1 cellular context compared by ENCODE assay signal in the genomic region with DNA sequence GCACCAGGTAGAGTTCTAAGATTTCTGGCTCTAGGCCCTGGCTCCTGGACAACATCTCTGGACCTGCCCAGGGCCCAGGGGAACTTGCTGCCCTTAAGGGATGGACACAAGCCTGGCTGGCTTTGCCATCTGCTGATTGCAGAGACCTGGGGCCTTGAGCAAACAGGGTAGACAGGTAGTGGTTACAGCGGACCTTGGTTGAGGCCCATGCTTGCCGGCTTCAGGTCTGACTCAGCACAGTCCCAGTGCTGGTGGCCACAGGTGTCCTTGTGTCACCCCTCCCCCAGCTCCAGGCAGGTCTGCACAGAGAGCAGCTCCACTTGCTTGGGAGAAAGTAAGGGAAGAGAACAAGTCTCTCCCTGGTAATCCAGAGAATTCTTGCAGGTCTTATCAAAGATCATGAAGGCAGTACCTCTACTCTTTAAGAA.
TF ChIP-seq lines count a peak whose summit lies in the region.

No MANE protein-coding gene starts in this region.

TF ChIP-seq in HepG2, 621 proteins besides CTCF, POLR2A, EP300 and RAD21 (continued from another document and continues in another):
- TF ChIP-seq ZNF574 (CRISPR knock-in tag; IDR thresholded peaks at IDR 0.05) (0 out of 2 replicates have a peak, but pooled peaks have one; percentile 14), ZBTB26 (CRISPR knock-in tag; IDR thresholded peaks at IDR 0.05; ENCODE audit: borderline replicate concordance) (0 out of 2 replicates have a peak, but pooled peaks have one; percentile 25), DMAP1 (CRISPR knock-in tag; IDR thresholded peaks at IDR 0.05) (no peak), ZNF652 (CRISPR knock-in tag; IDR thresholded peaks at IDR 0.05; ENCODE audit: borderline replicate concordance, low read depth) (no peak), MAFG (CRISPR knock-in tag; IDR thresholded peaks at IDR 0.05) (peak; percentile 59; the same call in 1 of the 2 replicates), TFDP2 (CRISPR knock-in tag; IDR thresholded peaks at IDR 0.05) (no peak), KLF16 (CRISPR knock-in tag; IDR thresholded peaks at IDR 0.05) (no peak), ZNF281 (CRISPR knock-in tag; IDR thresholded peaks at IDR 0.05; ENCODE audit: borderline replicate concordance) (peak; percentile 86), SSRP1 (CRISPR knock-in tag; IDR thresholded peaks at IDR 0.05) (no peak), ZMYM4 (CRISPR knock-in tag; IDR thresholded peaks at IDR 0.05) (no peak), SNAI1 (CRISPR knock-in tag; IDR thresholded peaks at IDR 0.05; ENCODE audit: borderline replicate concordance) (no peak), PITX1 (CRISPR knock-in tag; IDR thresholded peaks at IDR 0.05) (no peak), GFI1 (CRISPR knock-in tag; IDR thresholded peaks at IDR 0.05; ENCODE audit: borderline replicate concordance) (no peak), ZNF550 (CRISPR knock-in tag; IDR thresholded peaks at IDR 0.05; ENCODE audit: borderline replicate concordance) (no peak), MED1 (CRISPR knock-in tag; IDR thresholded peaks at IDR 0.05) (0 out of 2 replicates have a peak, but pooled peaks have one; percentile 12), CREM (IDR thresholded peaks at IDR 0.05) (no peak), CREM (CRISPR knock-in tag; IDR thresholded peaks at IDR 0.05) (no peak), ZNF878 (CRISPR knock-in tag; IDR thresholded peaks at IDR 0.05) (no peak), REL (CRISPR knock-in tag; conservative IDR thresholded peaks at IDR 0.05) (no peak), SALL2 (CRISPR knock-in tag; IDR thresholded peaks at IDR 0.05) (no peak), ZNF432 (CRISPR knock-in tag; IDR thresholded peaks at IDR 0.05; ENCODE audit: borderline replicate concordance) (no peak), FOXP1 (IDR thresholded peaks at IDR 0.05) (no peak), FOXP1 (CRISPR knock-in tag; IDR thresholded peaks at IDR 0.05) (no peak), TCF7 (IDR thresholded peaks at IDR 0.05; ENCODE audit: low read depth) (no peak)
- TF ChIP-seq, protein P1, sequence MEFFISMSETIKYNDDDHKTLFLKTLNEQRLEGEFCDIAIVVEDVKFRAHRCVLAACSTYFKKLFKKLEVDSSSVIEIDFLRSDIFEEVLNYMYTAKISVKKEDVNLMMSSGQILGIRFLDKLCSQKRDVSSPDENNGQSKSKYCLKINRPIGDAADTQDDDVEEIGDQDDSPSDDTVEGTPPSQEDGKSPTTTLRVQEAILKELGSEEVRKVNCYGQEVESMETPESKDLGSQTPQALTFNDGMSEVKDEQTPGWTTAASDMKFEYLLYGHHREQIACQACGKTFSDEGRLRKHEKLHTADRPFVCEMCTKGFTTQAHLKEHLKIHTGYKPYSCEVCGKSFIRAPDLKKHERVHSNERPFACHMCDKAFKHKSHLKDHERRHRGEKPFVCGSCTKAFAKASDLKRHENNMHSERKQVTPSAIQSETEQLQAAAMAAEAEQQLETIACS (CRISPR knock-in tag; IDR thresholded peaks at IDR 0.05): no peak
- TF ChIP-seq, protein P2, sequence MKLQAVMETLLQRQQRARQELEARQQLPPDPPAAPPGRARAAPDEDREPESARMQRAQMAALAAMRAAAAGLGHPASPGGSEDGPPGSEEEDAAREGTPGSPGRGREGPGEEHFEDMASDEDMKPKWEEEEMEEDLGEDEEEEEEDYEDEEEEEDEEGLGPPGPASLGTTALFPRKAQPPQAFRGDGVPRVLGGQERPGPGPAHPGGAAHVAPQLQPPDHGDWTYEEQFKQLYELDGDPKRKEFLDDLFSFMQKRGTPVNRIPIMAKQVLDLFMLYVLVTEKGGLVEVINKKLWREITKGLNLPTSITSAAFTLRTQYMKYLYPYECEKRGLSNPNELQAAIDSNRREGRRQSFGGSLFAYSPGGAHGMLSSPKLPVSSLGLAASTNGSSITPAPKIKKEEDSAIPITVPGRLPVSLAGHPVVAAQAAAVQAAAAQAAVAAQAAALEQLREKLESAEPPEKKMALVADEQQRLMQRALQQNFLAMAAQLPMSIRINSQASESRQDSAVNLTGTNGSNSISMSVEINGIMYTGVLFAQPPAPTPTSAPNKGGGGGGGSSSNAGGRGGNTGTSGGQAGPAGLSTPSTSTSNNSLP (IDR thresholded peaks at IDR 0.05; ENCODE audit: low read depth, low read length): no peak
- TF ChIP-seq, protein P3, sequence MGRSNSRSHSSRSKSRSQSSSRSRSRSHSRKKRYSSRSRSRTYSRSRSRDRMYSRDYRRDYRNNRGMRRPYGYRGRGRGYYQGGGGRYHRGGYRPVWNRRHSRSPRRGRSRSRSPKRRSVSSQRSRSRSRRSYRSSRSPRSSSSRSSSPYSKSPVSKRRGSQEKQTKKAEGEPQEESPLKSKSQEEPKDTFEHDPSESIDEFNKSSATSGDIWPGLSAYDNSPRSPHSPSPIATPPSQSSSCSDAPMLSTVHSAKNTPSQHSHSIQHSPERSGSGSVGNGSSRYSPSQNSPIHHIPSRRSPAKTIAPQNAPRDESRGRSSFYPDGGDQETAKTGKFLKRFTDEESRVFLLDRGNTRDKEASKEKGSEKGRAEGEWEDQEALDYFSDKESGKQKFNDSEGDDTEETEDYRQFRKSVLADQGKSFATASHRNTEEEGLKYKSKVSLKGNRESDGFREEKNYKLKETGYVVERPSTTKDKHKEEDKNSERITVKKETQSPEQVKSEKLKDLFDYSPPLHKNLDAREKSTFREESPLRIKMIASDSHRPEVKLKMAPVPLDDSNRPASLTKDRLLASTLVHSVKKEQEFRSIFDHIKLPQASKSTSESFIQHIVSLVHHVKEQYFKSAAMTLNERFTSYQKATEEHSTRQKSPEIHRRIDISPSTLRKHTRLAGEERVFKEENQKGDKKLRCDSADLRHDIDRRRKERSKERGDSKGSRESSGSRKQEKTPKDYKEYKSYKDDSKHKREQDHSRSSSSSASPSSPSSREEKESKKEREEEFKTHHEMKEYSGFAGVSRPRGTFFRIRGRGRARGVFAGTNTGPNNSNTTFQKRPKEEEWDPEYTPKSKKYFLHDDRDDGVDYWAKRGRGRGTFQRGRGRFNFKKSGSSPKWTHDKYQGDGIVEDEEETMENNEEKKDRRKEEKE (IDR thresholded peaks at IDR 0.05): no peak
- TF ChIP-seq, protein P4, sequence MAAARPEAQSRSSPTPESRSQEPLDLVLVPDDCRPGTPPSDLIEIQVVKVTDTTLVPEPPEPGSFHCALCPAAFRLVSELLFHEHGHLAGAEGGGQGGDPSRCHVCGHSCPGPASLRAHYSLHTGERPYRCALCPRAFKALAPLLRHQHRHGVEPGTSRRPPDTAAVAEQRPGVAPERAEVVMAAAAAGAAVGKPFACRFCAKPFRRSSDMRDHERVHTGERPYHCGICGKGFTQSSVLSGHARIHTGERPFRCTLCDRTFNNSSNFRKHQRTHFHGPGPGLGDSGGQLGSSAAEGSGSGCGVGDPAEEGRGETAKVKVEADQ (CRISPR knock-in tag; IDR thresholded peaks at IDR 0.05; ENCODE audit: borderline replicate concordance): no peak
- TF ChIP-seq, protein P5, sequence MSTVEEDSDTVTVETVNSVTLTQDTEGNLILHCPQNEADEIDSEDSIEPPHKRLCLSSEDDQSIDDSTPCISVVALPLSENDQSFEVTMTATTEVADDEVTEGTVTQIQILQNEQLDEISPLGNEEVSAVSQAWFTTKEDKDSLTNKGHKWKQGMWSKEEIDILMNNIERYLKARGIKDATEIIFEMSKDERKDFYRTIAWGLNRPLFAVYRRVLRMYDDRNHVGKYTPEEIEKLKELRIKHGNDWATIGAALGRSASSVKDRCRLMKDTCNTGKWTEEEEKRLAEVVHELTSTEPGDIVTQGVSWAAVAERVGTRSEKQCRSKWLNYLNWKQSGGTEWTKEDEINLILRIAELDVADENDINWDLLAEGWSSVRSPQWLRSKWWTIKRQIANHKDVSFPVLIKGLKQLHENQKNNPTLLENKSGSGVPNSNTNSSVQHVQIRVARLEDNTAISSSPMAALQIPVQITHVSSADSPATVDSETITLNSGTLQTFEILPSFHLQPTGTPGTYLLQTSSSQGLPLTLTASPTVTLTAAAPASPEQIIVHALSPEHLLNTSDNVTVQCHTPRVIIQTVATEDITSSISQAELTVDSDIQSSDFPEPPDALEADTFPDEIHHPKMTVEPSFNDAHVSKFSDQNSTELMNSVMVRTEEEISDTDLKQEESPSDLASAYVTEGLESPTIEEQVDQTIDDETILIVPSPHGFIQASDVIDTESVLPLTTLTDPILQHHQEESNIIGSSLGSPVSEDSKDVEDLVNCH (CRISPR knock-in tag; IDR thresholded peaks at IDR 0.05): no peak
